ENCODE assay signal across 23 cellular contexts in the genomic region with DNA sequence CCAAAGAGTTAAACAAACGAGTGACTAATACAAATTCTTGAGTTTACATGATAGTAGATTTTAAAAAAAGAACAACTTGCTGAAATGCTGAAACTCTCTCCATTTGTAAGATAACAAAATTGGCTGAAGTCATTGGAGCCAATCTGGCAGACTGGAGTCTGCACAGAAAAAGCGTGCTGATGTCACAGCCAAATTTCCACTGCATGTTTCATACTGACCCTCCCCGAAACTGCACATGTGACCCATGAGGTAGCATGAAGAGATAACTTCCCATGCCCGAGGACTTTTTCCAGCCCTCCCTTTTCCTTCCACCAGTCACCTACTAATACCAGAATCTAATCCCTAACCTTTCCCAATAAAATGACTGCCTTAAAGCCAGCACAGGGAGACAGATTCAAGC. TPM values are rescaled to one million over a fixed set of nuclear protein-coding genes. Genes with fewer than 3 reads are reported as not detected.
DNase-seq lines count a peak whose midpoint lies in the region; ATAC-seq, FAIRE-seq and TF ChIP-seq lines count a peak whose summit lies in the region.
"Had no signal": no experiment of that assay in that cellular context is flagged by ENCODE, and none has a peak within 500 bp of the region (broad histone marks: within the 10 kb centered on the region; RNA-seq: fewer than 3 reads in every experiment).

No MANE protein-coding gene starts in this region.

- DNase-seq in mammary epithelial cell (peak; percentile 17), MCF 10A (ENCODE audit: unreplicated experiment) (no peak), GM23338 (ENCODE audit: low spot score) (no peak), bronchial epithelial cell (ENCODE audit: low read depth) (no peak), omental fat pad (ENCODE audit: low spot score) (no peak), NCI-H187 (lab: John Stamatoyannopoulos, UW) (no peak), cortex of kidney (lab: John Stamatoyannopoulos, UW) (no peak)
- DNase-seq: AML-193; Caco-2; CD4-positive, alpha-beta T cell had no signal

- H3K4me1 ChIP-seq in mammary epithelial cell (ENCODE audit: insufficient read depth, low read length): no peaks in the 10 kb centered on the region
- H3K4me1 ChIP-seq in GM23338 (ENCODE audit: insufficient read depth): no peaks in the 10 kb centered on the region
- H3K4me1 ChIP-seq: A549, Caco-2, HAP-1 had no signal

- no peaks in the 10 kb centered on the region for H3K36me3 Mint-ChIP-seq in MCF 10A (ENCODE audit: insufficient read depth, unreplicated experiment)
- no peaks in the 10 kb centered on the region; the same call in 2 of the 3 replicates for H3K36me3 Mint-ChIP-seq in GM23338 (ENCODE audit: low read depth)

- H3K4me3 ChIP-seq in mammary epithelial cell (replicated peaks in 1 of 3; ENCODE audit: insufficient read depth in 1 of 3, low read depth in 2 of 3, low read length in 3 of 3): no peak overlapping the region
- H3K4me3 ChIP-seq in GM23338: no peak overlapping the region
- no peak overlapping the region for H3K4me3 ChIP-seq in bronchial epithelial cell (ENCODE audit: low read depth, low read length)
- H3K4me3 ChIP-seq: A549, HAP-1 had no signal

- FAIRE-seq in bronchial epithelial cell (lab: Jason Lieb, UNC): peak; percentile 68
- FAIRE-seq: A549, D721Med, G401.6, GM12891, GM19239 had no signal

- H3K27me3 ChIP-seq in mammary epithelial cell (ENCODE audit: insufficient read depth, low read length) (no peaks in the 10 kb centered on the region), GM23338 (ENCODE audit: insufficient read depth) (no peaks in the 10 kb centered on the region), bronchial epithelial cell (ENCODE audit: control insufficient read depth, insufficient read depth, low read length) (peaks cover 1% of the 10 kb centered on the region)

- H3K36me3 ChIP-seq in mammary epithelial cell (ENCODE audit: insufficient read depth, low read length) (no peaks in the 10 kb centered on the region), GM23338 (ENCODE audit: insufficient read depth) (no peaks in the 10 kb centered on the region), bronchial epithelial cell (ENCODE audit: control insufficient read depth, insufficient read depth, low read length) (no peaks in the 10 kb centered on the region)
- H3K36me3 ChIP-seq: HAP-1 had no signal

- H3K27me3 Mint-ChIP-seq in MCF 10A (ENCODE audit: insufficient read depth, unreplicated experiment) (peaks cover 34% of the 10 kb centered on the region), GM23338 (ENCODE audit: insufficient read depth, low read depth, poor library complexity) (peaks cover 2% of the 10 kb centered on the region)

- no peaks in the 10 kb centered on the region for H3K79me2 ChIP-seq in mammary epithelial cell (ENCODE audit: insufficient read depth, low read length)
- no peaks in the 10 kb centered on the region for H3K79me2 ChIP-seq in GM23338 (replicated peaks; ENCODE audit: insufficient read depth)

- CTCF ChIA-PET in mammary epithelial cell (lab: Charles Lee; ENCODE audit: low non-redundant PET): no interaction called here
- CTCF ChIA-PET in MCF 10A (lab: Yijun Ruan, JAX): interaction anchor here (1.0 to 16.8 kb wide), 4 partner anchors 10 to 328 kb away, joined by 3 to 479 read pairs (median 22); partner anchors contain the start of gene SMCP

- H3K4me2 ChIP-seq in mammary epithelial cell (ENCODE audit: insufficient read depth, low read depth, low read length) (no peak overlapping the region), GM23338 (no peak overlapping the region)
- H3K4me2 ChIP-seq: A549 had no signal

- no peaks in the 10 kb centered on the region for H3K9me3 Mint-ChIP-seq in MCF 10A (ENCODE audit: unreplicated experiment)
- H3K9me3 Mint-ChIP-seq in GM23338: peaks cover under 1% of the 10 kb centered on the region; the same call in 1 of the 3 replicates
- H3K9me3 Mint-ChIP-seq: CD4-positive, alpha-beta T cell had no signal

- no peaks in the 10 kb centered on the region for H3K9me3 ChIP-seq in mammary epithelial cell (replicated peaks; ENCODE audit: insufficient read depth, low read length)
- H3K9me3 ChIP-seq: A549, Caco-2, HAP-1 had no signal

- dilution Hi-C loops in mammary epithelial cell (cut with HindIII; ENCODE audit: low sequenced_read_pairs): no loop called here

- in situ Hi-C loops in mammary epithelial cell (cut with MboI; ENCODE audit: low sequenced_read_pairs in 2 of 2): loop anchor here in 1 of 2 donors (25.0 kb wide), 1 partner anchor 540 kb away; the partner anchor contains the start of gene LCE2D

- no peaks in the 10 kb centered on the region for H3F3A ChIP-seq in GM23338 (replicated peaks; ENCODE audit: low read depth)

- H3K4me1 Mint-ChIP-seq in MCF 10A (ENCODE audit: insufficient read depth, unreplicated experiment) (no peaks in the 10 kb centered on the region), GM23338 (peaks cover 5% of the 10 kb centered on the region; the same call in 2 of the 3 replicates)

- POLR2A ChIA-PET in MCF 10A (lab: Yijun Ruan, JAX): interaction anchor here (0.7 to 1.7 kb wide), 2 partner anchors 8 to 10 kb away, joined by 3 to 5 read pairs; no protein-coding TSS in a partner anchor

- H2AFZ ChIP-seq in mammary epithelial cell (ENCODE audit: low read depth, low read length) (no peak overlapping the region), GM23338 (0 out of 2 replicates have a peak overlapping the region, but pooled peaks have one; percentile 5)

- ATAC-seq in GM23338: no peak
- peak; percentile 87 for ATAC-seq in omental fat pad (ENCODE audit: low FRiP score)
- ATAC-seq in HG03280 (IDR thresholded peaks at IDR 0.05; ENCODE audit: unreplicated experiment): no peak
- ATAC-seq: A549 had no signal

- H3K4me3 Mint-ChIP-seq in MCF 10A (ENCODE audit: unreplicated experiment) (no peak overlapping the region), GM23338 (no peak overlapping the region)
- H3K4me3 Mint-ChIP-seq: CD4-positive, alpha-beta T cell had no signal

- H3K9ac ChIP-seq in mammary epithelial cell (ENCODE audit: insufficient read depth, low read length): no peak overlapping the region

- intact Hi-C loops in mammary epithelial cell (cut with micrococcal nuclease) (no loop called here), MCF 10A (cut with micrococcal nuclease) (no loop called here)

- H3K27ac ChIP-seq in mammary epithelial cell (ENCODE audit: insufficient read depth, low read depth, low read length): no peak overlapping the region
- H3K27ac ChIP-seq in GM23338 (ENCODE audit: low read depth): no peak overlapping the region
- H3K27ac ChIP-seq: 22Rv1, A549, C4-2B, HL-60 had no signal

- BruUV-seq in mammary epithelial cell (replicated peaks; lab: Mats Ljungman, UMichigan) (no TSS peak), MCF 10A (replicated peaks; lab: Mats Ljungman, UMichigan) (no TSS peak)

- H3K27ac Mint-ChIP-seq in MCF 10A (ENCODE audit: low read depth, unreplicated experiment): no peak overlapping the region
- H3K27ac Mint-ChIP-seq in GM23338: no peak overlapping the region; the same call in 1 of the 2 replicates
- H3K27ac Mint-ChIP-seq: CD4-positive, alpha-beta T cell had no signal

- TF ChIP-seq CTCF in mammary epithelial cell (conservative IDR thresholded peaks at IDR 0.05 in 1 of 2, IDR thresholded peaks at IDR 0.05 in 1 of 2; ENCODE audit: extremely low read depth in 1 of 2, insufficient read depth in 1 of 2, low read depth in 1 of 2, low read length in 2 of 2) (no peak), MCF 10A (IDR thresholded peaks at IDR 0.05; ENCODE audit: unreplicated experiment) (no peak), GM23338 (conservative IDR thresholded peaks at IDR 0.05; ENCODE audit: low read depth in 2 of 2) (no peak), bronchial epithelial cell (IDR thresholded peaks at IDR 0.05; ENCODE audit: insufficient read depth, low read length, severe bottlenecking) (no peak), omental fat pad (IDR thresholded peaks at IDR 0.05) (no peak)

- H4K20me1 ChIP-seq in mammary epithelial cell (ENCODE audit: insufficient read depth, low read length) (no peaks in the 10 kb centered on the region), GM23338 (replicated peaks; ENCODE audit: insufficient read depth) (no peaks in the 10 kb centered on the region)

- WGBS in mammary epithelial cell (ENCODE audit: low coverage, missing lambda C conversion rate): 72% methylated on average over 4 of the region's 4 CpGs

- peaks cover 7% of the 10 kb centered on the region for H3K9me2 ChIP-seq in GM23338 (ENCODE audit: insufficient read depth)

TF ChIP-seq in GM23338, 12 proteins besides CTCF, POLR2A, EP300 and RAD21 (continues in another document):
- TF ChIP-seq CREB1 (CRISPR knock-in tag; IDR thresholded peaks at IDR 0.05; ENCODE audit: low read depth) (no peak), POLR2AphosphoS5 (IDR thresholded peaks at IDR 0.05; ENCODE audit: low read depth) (no peak), ZNF114 (CRISPR knock-in tag; IDR thresholded peaks at IDR 0.05) (no peak)

RNA-seq across cellular contexts. Expression of gene LELP1, which starts 1.2 kb away (rescaled TPM):
- not detected for total RNA-seq in mammary epithelial cell
- polyA plus RNA-seq in mammary epithelial cell: not detected
- polyA minus RNA-seq in mammary epithelial cell: not detected
- total RNA-seq in MCF 10A (2022): not detected in 2 replicates
- not detected in 2 replicates for total RNA-seq in GM23338 (2014; rRNA removed; shearing (Covaris generic))
- polyA plus RNA-seq in GM23338 (2016; fragmentation: Nextera tagmentation; extraction: Ambion mirVana): not detected in 2 replicates
- total RNA-seq in bronchial epithelial cell: not detected in 2 replicates
- not detected for total RNA-seq in omental fat pad
- total RNA-seq: Caco-2; CD4-positive, alpha-beta T cell; H4; HT1080 had no signal
- polyA plus RNA-seq: A549, BJ had no signal

RNA-seq across cellular contexts. Expression of gene PRR9, which starts 15.4 kb away (rescaled TPM):
- total RNA-seq in mammary epithelial cell: under 1 TPM in 1 of 2 donors, not detected in 1; 0.24 TPM
- polyA plus RNA-seq in mammary epithelial cell: 0.05 TPM
- not detected for polyA minus RNA-seq in mammary epithelial cell
- not detected in 2 replicates for total RNA-seq in MCF 10A (2022)
- not detected in 2 replicates for total RNA-seq in GM23338 (2014; rRNA removed; shearing (Covaris generic))
- polyA plus RNA-seq in GM23338 (2016; fragmentation: Nextera tagmentation; extraction: Ambion mirVana): not detected in 2 replicates
- total RNA-seq in bronchial epithelial cell: not detected in 2 replicates
- total RNA-seq in omental fat pad: 1 to 10 TPM in 2 of 4 donors, not detected in 2; 2.0 to 5.4 TPM
- total RNA-seq: Caco-2; CD4-positive, alpha-beta T cell; H4 had no signal
- polyA plus RNA-seq: A549, BJ had no signal

RNA-seq across cellular contexts. Expression of gene SPRR2G, which starts 51.3 kb away (rescaled TPM):
- total RNA-seq in mammary epithelial cell (not detected), MCF 10A (2022) (not detected in 2 replicates), bronchial epithelial cell (not detected in 2 replicates), omental fat pad (not detected)
- polyA plus RNA-seq in mammary epithelial cell (not detected), GM23338 (2016; fragmentation: Nextera tagmentation; extraction: Ambion mirVana) (not detected in 2 replicates)
- polyA minus RNA-seq in mammary epithelial cell: not detected
- not detected in 2 replicates for total RNA-seq in GM23338 (2014; rRNA removed; shearing (Covaris generic))
- total RNA-seq: Caco-2; CD4-positive, alpha-beta T cell; H4; HT1080 had no signal
- polyA plus RNA-seq: A549, BJ had no signal

RNA-seq across cellular contexts. Expression of gene LORICRIN, which starts 57.5 kb away (rescaled TPM):
- not detected for total RNA-seq in mammary epithelial cell
- not detected for polyA plus RNA-seq in mammary epithelial cell
- not detected for polyA minus RNA-seq in mammary epithelial cell
- total RNA-seq in MCF 10A (2022): not detected in 2 replicates
- not detected in 2 replicates for total RNA-seq in GM23338 (2014; rRNA removed; shearing (Covaris generic))
- 0.23 and 0.24 TPM in 2 replicates for polyA plus RNA-seq in GM23338 (2016; fragmentation: Nextera tagmentation; extraction: Ambion mirVana)
- total RNA-seq in bronchial epithelial cell: not detected in 2 replicates
- not detected for total RNA-seq in omental fat pad
- total RNA-seq: Caco-2; CD4-positive, alpha-beta T cell; H4; HT1080 had no signal
- polyA plus RNA-seq: A549, BJ had no signal
